Comparison of ENCODE assay signal across 1 cellular context in the genomic region with DNA sequence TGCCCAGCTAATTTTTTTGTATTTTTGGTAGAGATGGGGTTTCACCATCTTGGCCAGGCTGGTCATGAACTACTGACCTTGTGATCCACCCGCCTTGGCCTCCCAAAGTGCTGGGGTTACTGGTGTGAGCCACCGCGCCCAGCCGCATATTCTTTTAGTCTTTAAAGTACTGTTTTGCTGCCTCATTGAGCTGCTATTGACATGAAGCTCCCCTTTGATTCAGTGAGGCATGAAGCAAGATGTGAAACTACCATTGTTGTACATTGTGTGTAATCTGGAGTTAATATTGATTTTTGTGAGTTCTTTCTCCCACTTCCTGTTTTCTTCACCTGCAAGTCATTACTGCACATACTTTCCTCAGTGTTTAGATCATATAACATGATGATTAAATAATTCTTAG.
TF ChIP-seq lines count a peak whose summit lies in the region.

No MANE protein-coding gene starts in this region.

TF ChIP-seq in GM12878, 131 proteins besides CTCF, POLR2A, EP300 and RAD21 (continued from another document and continues in another):
- TF ChIP-seq TBL1XR1 (IDR thresholded peaks at IDR 0.05; ENCODE audit: low read depth, low read length) (no peak), MEF2B (IDR thresholded peaks at IDR 0.05; ENCODE audit: partially characterized antibody, poor library complexity, severe bottlenecking) (peak; percentile 29), CEBPB (IDR thresholded peaks at IDR 0.05; ENCODE audit: borderline replicate concordance in 1 of 2, low read depth in 2 of 2, low read length in 2 of 2) (no peak), PML (IDR thresholded peaks at IDR 0.05; ENCODE audit: low read length) (no peak), EZH2 (IDR thresholded peaks at IDR 0.05; ENCODE audit: borderline replicate concordance, control insufficient read depth, low read depth, low read length) (no peak), E4F1 (IDR thresholded peaks at IDR 0.05; ENCODE audit: borderline replicate concordance, partially characterized antibody) (no peak), CHD4 (IDR thresholded peaks at IDR 0.05) (no peak), CREB1 (IDR thresholded peaks at IDR 0.05; ENCODE audit: low read depth) (no peak), RFX5 (IDR thresholded peaks at IDR 0.05; ENCODE audit: low read depth, low read length) (no peak), FOXK2 (IDR thresholded peaks at IDR 0.05) (no peak), ZBTB4 (CRISPR knock-in tag; IDR thresholded peaks at IDR 0.05) (no peak), NRF1 (conservative IDR thresholded peaks at IDR 0.05; ENCODE audit: low read depth, low read length) (no peak), FOS (IDR thresholded peaks at IDR 0.05; ENCODE audit: borderline replicate concordance, extremely low read depth, insufficient read length) (no peak)
- TF ChIP-seq, protein P1, sequence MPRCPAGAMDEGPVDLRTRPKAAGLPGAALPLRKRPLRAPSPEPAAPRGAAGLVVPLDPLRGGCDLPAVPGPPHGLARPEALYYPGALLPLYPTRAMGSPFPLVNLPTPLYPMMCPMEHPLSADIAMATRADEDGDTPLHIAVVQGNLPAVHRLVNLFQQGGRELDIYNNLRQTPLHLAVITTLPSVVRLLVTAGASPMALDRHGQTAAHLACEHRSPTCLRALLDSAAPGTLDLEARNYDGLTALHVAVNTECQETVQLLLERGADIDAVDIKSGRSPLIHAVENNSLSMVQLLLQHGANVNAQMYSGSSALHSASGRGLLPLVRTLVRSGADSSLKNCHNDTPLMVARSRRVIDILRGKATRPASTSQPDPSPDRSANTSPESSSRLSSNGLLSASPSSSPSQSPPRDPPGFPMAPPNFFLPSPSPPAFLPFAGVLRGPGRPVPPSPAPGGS (IDR thresholded peaks at IDR 0.05; ENCODE audit: borderline replicate concordance, insufficient read depth, low read depth, low read length, poor library complexity, severe bottlenecking): no peak
- TF ChIP-seq, protein P2, sequence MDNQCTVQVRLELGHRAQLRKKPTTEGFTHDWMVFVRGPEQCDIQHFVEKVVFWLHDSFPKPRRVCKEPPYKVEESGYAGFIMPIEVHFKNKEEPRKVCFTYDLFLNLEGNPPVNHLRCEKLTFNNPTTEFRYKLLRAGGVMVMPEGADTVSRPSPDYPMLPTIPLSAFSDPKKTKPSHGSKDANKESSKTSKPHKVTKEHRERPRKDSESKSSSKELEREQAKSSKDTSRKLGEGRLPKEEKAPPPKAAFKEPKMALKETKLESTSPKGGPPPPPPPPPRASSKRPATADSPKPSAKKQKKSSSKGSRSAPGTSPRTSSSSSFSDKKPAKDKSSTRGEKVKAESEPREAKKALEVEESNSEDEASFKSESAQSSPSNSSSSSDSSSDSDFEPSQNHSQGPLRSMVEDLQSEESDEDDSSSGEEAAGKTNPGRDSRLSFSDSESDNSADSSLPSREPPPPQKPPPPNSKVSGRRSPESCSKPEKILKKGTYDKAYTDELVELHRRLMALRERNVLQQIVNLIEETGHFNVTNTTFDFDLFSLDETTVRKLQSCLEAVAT (IDR thresholded peaks at IDR 0.05): peak; percentile 49; the same call in 1 of the 2 replicates
- TF ChIP-seq, protein P3, sequence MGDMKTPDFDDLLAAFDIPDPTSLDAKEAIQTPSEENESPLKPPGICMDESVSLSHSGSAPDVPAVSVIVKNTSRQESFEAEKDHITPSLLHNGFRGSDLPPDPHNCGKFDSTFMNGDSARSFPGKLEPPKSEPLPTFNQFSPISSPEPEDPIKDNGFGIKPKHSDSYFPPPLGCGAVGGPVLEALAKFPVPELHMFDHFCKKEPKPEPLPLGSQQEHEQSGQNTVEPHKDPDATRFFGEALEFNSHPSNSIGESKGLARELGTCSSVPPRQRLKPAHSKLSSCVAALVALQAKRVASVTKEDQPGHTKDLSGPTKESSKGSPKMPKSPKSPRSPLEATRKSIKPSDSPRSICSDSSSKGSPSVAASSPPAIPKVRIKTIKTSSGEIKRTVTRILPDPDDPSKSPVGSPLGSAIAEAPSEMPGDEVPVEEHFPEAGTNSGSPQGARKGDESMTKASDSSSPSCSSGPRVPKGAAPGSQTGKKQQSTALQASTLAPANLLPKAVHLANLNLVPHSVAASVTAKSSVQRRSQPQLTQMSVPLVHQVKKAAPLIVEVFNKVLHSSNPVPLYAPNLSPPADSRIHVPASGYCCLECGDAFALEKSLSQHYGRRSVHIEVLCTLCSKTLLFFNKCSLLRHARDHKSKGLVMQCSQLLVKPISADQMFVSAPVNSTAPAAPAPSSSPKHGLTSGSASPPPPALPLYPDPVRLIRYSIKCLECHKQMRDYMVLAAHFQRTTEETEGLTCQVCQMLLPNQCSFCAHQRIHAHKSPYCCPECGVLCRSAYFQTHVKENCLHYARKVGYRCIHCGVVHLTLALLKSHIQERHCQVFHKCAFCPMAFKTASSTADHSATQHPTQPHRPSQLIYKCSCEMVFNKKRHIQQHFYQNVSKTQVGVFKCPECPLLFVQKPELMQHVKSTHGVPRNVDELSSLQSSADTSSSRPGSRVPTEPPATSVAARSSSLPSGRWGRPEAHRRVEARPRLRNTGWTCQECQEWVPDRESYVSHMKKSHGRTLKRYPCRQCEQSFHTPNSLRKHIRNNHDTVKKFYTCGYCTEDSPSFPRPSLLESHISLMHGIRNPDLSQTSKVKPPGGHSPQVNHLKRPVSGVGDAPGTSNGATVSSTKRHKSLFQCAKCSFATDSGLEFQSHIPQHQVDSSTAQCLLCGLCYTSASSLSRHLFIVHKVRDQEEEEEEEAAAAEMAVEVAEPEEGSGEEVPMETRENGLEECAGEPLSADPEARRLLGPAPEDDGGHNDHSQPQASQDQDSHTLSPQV (IDR thresholded peaks at IDR 0.05): no peak
- TF ChIP-seq, protein P4, sequence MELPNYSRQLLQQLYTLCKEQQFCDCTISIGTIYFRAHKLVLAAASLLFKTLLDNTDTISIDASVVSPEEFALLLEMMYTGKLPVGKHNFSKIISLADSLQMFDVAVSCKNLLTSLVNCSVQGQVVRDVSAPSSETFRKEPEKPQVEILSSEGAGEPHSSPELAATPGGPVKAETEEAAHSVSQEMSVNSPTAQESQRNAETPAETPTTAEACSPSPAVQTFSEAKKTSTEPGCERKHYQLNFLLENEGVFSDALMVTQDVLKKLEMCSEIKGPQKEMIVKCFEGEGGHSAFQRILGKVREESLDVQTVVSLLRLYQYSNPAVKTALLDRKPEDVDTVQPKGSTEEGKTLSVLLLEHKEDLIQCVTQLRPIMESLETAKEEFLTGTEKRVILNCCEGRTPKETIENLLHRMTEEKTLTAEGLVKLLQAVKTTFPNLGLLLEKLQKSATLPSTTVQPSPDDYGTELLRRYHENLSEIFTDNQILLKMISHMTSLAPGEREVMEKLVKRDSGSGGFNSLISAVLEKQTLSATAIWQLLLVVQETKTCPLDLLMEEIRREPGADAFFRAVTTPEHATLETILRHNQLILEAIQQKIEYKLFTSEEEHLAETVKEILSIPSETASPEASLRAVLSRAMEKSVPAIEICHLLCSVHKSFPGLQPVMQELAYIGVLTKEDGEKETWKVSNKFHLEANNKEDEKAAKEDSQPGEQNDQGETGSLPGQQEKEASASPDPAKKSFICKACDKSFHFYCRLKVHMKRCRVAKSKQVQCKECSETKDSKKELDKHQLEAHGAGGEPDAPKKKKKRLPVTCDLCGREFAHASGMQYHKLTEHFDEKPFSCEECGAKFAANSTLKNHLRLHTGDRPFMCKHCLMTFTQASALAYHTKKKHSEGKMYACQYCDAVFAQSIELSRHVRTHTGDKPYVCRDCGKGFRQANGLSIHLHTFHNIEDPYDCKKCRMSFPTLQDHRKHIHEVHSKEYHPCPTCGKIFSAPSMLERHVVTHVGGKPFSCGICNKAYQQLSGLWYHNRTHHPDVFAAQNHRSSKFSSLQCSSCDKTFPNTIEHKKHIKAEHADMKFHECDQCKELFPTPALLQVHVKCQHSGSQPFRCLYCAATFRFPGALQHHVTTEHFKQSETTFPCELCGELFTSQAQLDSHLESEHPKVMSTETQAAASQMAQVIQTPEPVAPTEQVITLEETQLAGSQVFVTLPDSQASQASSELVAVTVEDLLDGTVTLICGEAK (IDR thresholded peaks at IDR 0.05; ENCODE audit: borderline replicate concordance): no peak; the same call in 1 of the 2 replicates
- TF ChIP-seq, protein P5, sequence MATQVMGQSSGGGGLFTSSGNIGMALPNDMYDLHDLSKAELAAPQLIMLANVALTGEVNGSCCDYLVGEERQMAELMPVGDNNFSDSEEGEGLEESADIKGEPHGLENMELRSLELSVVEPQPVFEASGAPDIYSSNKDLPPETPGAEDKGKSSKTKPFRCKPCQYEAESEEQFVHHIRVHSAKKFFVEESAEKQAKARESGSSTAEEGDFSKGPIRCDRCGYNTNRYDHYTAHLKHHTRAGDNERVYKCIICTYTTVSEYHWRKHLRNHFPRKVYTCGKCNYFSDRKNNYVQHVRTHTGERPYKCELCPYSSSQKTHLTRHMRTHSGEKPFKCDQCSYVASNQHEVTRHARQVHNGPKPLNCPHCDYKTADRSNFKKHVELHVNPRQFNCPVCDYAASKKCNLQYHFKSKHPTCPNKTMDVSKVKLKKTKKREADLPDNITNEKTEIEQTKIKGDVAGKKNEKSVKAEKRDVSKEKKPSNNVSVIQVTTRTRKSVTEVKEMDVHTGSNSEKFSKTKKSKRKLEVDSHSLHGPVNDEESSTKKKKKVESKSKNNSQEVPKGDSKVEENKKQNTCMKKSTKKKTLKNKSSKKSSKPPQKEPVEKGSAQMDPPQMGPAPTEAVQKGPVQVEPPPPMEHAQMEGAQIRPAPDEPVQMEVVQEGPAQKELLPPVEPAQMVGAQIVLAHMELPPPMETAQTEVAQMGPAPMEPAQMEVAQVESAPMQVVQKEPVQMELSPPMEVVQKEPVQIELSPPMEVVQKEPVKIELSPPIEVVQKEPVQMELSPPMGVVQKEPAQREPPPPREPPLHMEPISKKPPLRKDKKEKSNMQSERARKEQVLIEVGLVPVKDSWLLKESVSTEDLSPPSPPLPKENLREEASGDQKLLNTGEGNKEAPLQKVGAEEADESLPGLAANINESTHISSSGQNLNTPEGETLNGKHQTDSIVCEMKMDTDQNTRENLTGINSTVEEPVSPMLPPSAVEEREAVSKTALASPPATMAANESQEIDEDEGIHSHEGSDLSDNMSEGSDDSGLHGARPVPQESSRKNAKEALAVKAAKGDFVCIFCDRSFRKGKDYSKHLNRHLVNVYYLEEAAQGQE (IDR thresholded peaks at IDR 0.05; ENCODE audit: low read depth, low read length): no peak
- TF ChIP-seq, protein P6, sequence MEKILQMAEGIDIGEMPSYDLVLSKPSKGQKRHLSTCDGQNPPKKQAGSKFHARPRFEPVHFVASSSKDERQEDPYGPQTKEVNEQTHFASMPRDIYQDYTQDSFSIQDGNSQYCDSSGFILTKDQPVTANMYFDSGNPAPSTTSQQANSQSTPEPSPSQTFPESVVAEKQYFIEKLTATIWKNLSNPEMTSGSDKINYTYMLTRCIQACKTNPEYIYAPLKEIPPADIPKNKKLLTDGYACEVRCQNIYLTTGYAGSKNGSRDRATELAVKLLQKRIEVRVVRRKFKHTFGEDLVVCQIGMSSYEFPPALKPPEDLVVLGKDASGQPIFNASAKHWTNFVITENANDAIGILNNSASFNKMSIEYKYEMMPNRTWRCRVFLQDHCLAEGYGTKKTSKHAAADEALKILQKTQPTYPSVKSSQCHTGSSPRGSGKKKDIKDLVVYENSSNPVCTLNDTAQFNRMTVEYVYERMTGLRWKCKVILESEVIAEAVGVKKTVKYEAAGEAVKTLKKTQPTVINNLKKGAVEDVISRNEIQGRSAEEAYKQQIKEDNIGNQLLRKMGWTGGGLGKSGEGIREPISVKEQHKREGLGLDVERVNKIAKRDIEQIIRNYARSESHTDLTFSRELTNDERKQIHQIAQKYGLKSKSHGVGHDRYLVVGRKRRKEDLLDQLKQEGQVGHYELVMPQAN (conservative IDR thresholded peaks at IDR 0.05): no peak
